In the genomic region with DNA sequence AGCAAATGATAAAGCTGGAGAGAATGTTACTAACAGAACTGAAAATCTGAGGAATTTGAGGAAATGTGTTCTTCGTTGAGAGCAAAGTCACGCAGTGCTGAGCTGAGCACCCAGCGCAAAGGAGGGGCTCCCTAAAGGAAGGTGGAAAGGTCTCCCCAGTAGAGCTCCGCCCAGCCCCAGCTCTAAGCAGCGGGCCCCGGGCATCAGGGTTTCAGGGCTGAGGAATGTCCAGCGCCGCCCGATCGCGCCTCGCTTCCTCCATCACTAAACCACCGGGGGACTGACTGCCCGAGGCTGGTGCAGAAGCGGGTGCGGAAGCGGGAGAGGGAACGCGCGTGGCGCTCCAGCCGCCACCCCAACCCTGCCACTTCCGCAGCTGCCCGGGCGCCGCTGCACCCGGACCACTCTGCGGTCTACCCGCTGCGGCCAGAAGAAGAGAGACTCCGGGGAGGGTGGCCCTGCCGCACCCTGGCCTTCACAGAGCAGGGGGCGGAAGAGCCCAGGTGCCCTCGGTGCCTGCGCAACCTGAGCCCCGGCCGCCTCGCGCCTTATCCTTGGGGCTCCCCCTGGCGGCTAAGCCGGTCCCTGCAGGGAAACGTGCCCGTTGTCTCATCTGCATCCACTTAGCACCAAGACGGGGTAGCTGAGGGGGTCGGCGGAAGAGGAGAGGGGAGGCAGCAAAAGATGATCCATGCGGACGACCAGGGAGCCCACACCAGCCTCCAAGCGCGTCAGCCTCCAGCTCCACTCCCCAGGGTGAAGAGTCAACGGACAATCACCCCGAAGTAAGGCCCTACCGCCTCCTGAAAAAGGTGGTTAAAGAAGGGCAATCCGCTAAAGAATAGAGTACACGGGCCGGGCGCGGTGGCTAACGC, we compare ENCODE assay signal across 8 cellular contexts. TPM values are rescaled to one million over a fixed set of nuclear protein-coding genes. Genes with fewer than 3 reads are reported as not detected.
DNase-seq lines count a peak whose midpoint lies in the region; TF ChIP-seq lines count a peak whose summit lies in the region.

No MANE protein-coding gene starts in this region.

- H3K9me2 ChIP-seq in GM23248 (ENCODE audit: insufficient read depth): no peaks in the 10 kb centered on the region

- peaks cover 28% of the 10 kb centered on the region for H3F3A ChIP-seq in GM23248 (ENCODE audit: insufficient read depth)

- no peaks in the 10 kb centered on the region for H3K4me1 Mint-ChIP-seq in progenitor cell of endocrine pancreas (ENCODE audit: low read depth)

- H3K4me3 ChIP-seq in GM23248 (peak overlapping the region; percentile 79), adipocyte (ENCODE audit: low read length) (peak overlapping the region; percentile 83), left ventricle myocardium inferior (peak overlapping the region; percentile 69), urinary bladder (ENCODE audit: low read depth, low read length) (peak overlapping the region; percentile 53)

- 0 out of 2 replicates have a peak overlapping the region, but pooled peaks have one; percentile 2 for H3K27ac ChIP-seq in GM23248
- H3K27ac ChIP-seq in left ventricle myocardium inferior (replicated peaks): peak overlapping the region; percentile 16
- H3K27ac ChIP-seq in urinary bladder (ENCODE audit: low read depth): peak overlapping the region; percentile 28

- intact Hi-C loops in left ventricle myocardium inferior (cut with micrococcal nuclease): loop anchor here (5.0 to 10.0 kb wide), 3 partner anchors 78 to 245 kb away; no protein-coding TSS in a partner anchor

- H3K27ac Mint-ChIP-seq in progenitor cell of endocrine pancreas: peak overlapping the region; percentile 56

- peak; percentile 68 for DNase-seq in Daoy (ENCODE audit: low read depth)
- peak; percentile 75 for DNase-seq in GM23248
- DNase-seq in MV-4-11 (lab: John Stamatoyannopoulos, UW): peak; percentile 78
- DNase-seq in SW 1271 (lab: John Stamatoyannopoulos, UW): peak; percentile 40 to 65
- peak; percentile 91 for DNase-seq in adipocyte (ENCODE audit: low read depth)
- DNase-seq in left ventricle myocardium inferior: peak; percentile 82
- DNase-seq in progenitor cell of endocrine pancreas (ENCODE audit: low spot score, unreplicated experiment): peak; percentile 96

- no peaks in the 10 kb centered on the region for H4K20me1 ChIP-seq in GM23248 (ENCODE audit: insufficient read depth)

- no peaks in the 10 kb centered on the region for H3K9me3 ChIP-seq in GM23248 (ENCODE audit: low read depth)
- H3K9me3 ChIP-seq in adipocyte (ENCODE audit: control insufficient read depth, low read length): no peaks in the 10 kb centered on the region
- no peaks in the 10 kb centered on the region for H3K9me3 ChIP-seq in left ventricle myocardium inferior (replicated peaks)

- peaks cover 62% of the 10 kb centered on the region for H3K27me3 Mint-ChIP-seq in progenitor cell of endocrine pancreas

- peaks cover 14% of the 10 kb centered on the region for H3K4me1 ChIP-seq in GM23248 (ENCODE audit: insufficient read depth)
- peaks cover 18% of the 10 kb centered on the region for H3K4me1 ChIP-seq in adipocyte (ENCODE audit: control insufficient read depth, insufficient read depth, low read length)
- peaks cover 10% of the 10 kb centered on the region for H3K4me1 ChIP-seq in left ventricle myocardium inferior
- no peaks in the 10 kb centered on the region for H3K4me1 ChIP-seq in urinary bladder (ENCODE audit: insufficient read depth)

- H3K27me3 ChIP-seq in GM23248 (replicated peaks; ENCODE audit: insufficient read depth) (no peaks in the 10 kb centered on the region), adipocyte (replicated peaks; ENCODE audit: control insufficient read depth, insufficient read depth, low read length) (no peaks in the 10 kb centered on the region), left ventricle myocardium inferior (ENCODE audit: low read depth) (peaks cover 26% of the 10 kb centered on the region)

- H2AFZ ChIP-seq in GM23248: peak overlapping the region; percentile 94

- H3K4me3 Mint-ChIP-seq in progenitor cell of endocrine pancreas (ENCODE audit: low read depth): peak overlapping the region; percentile 58

- TF ChIP-seq CTCF in left ventricle myocardium inferior (IDR thresholded peaks at IDR 0.05; ENCODE audit: borderline replicate concordance): peak; percentile 97
- TF ChIP-seq CTCF in progenitor cell of endocrine pancreas (IDR thresholded peaks at IDR 0.05; ENCODE audit: unreplicated experiment): peak; percentile 93

- H3K79me2 ChIP-seq in GM23248 (ENCODE audit: insufficient read depth): no peaks in the 10 kb centered on the region

- peak overlapping the region; percentile 44; the same call in 1 of the 2 replicates for H3K9ac ChIP-seq in GM23248
- H3K9ac ChIP-seq in adipocyte (ENCODE audit: low read length): peak overlapping the region; percentile 81

- WGBS in GM23248 (ENCODE audit: low coverage in 1 of 2, low lambda C conversion rate in 2 of 2, missing lambda C conversion rate in 2 of 2), 2 experiments: 2% methylated on average over 48 to 52 of the region's 59 CpGs
- 3% methylated on average over 59 of the region's 59 CpGs for WGBS in urinary bladder

- H3K9me3 Mint-ChIP-seq in progenitor cell of endocrine pancreas (ENCODE audit: low read depth): no peaks in the 10 kb centered on the region

- no peaks in the 10 kb centered on the region for H3K36me3 ChIP-seq in GM23248 (ENCODE audit: low read depth)
- no peaks in the 10 kb centered on the region for H3K36me3 ChIP-seq in adipocyte (ENCODE audit: control insufficient read depth, insufficient read depth, low read length, severe bottlenecking)
- H3K36me3 ChIP-seq in left ventricle myocardium inferior: no peaks in the 10 kb centered on the region
- no peaks in the 10 kb centered on the region for H3K36me3 ChIP-seq in urinary bladder (ENCODE audit: insufficient read depth)

- H3K4me2 ChIP-seq in GM23248 (ENCODE audit: unreplicated experiment): peak overlapping the region; percentile 82

- in situ Hi-C loops in GM23248 (cut with MboI): no loop called here

- H3K36me3 Mint-ChIP-seq in progenitor cell of endocrine pancreas (ENCODE audit: insufficient read depth): no peaks in the 10 kb centered on the region

RNA-seq across cellular contexts. Expression of gene GUCY2D, which starts 12.4 kb away (rescaled TPM):
- total RNA-seq in Daoy (2014; rRNA removed; shearing (Covaris generic)): under 0.01 TPM in 1 of 2 replicates, not detected in the other
- 0.22 and 0.89 TPM in 2 replicates for total RNA-seq in GM23248 (2014; rRNA removed; shearing (Covaris generic))
- polyA plus RNA-seq in GM23248 (2016; fragmentation: Nextera tagmentation; extraction: Ambion mirVana) (0.05 TPM in 1 of 2 replicates, not detected in the other), urinary bladder (not detected)
- total RNA-seq in left ventricle myocardium inferior (not detected), progenitor cell of endocrine pancreas (not detected in 2 replicates), urinary bladder (not detected)

RNA-seq across cellular contexts. Expression of gene ALOX15B, which starts 48.8 kb away (rescaled TPM):
- total RNA-seq in Daoy (2014; rRNA removed; shearing (Covaris generic)): not detected in 2 replicates
- total RNA-seq in GM23248 (2014; rRNA removed; shearing (Covaris generic)): not detected in 2 replicates
- polyA plus RNA-seq in GM23248 (2016; fragmentation: Nextera tagmentation; extraction: Ambion mirVana) (not detected in 2 replicates), urinary bladder (5.6 TPM)
- total RNA-seq in left ventricle myocardium inferior (not detected), progenitor cell of endocrine pancreas (not detected in 2 replicates), urinary bladder (not detected)

RNA-seq across cellular contexts. Expression of gene CNTROB, which starts 58.0 kb away (rescaled TPM):
- total RNA-seq in Daoy (2014; rRNA removed; shearing (Covaris generic)): 14.9 and 22.0 TPM in 2 replicates
- 17.9 and 27.2 TPM in 2 replicates for total RNA-seq in GM23248 (2014; rRNA removed; shearing (Covaris generic))
- polyA plus RNA-seq in GM23248 (2016; fragmentation: Nextera tagmentation; extraction: Ambion mirVana) (19.4 and 21.2 TPM in 2 replicates), urinary bladder (24.7 TPM)
- total RNA-seq in left ventricle myocardium inferior (8.7 TPM), progenitor cell of endocrine pancreas (47.7 and 51.6 TPM in 2 replicates), urinary bladder (23.8 TPM)

RNA-seq across cellular contexts. Expression of gene TRAPPC1, which starts 58.3 kb away (rescaled TPM):
- total RNA-seq in Daoy (2014; rRNA removed; shearing (Covaris generic)): 5.4 and 13.1 TPM in 2 replicates
- 35.8 and 37.8 TPM in 2 replicates for total RNA-seq in GM23248 (2014; rRNA removed; shearing (Covaris generic))
- polyA plus RNA-seq in GM23248 (2016; fragmentation: Nextera tagmentation; extraction: Ambion mirVana): 321 and 343 TPM in 2 replicates
- total RNA-seq in left ventricle myocardium inferior: 111 TPM
- 139 and 141 TPM in 2 replicates for total RNA-seq in progenitor cell of endocrine pancreas
- total RNA-seq in urinary bladder: 19.9 TPM
- 137 TPM for polyA plus RNA-seq in urinary bladder

Comparison
In these comparisons a context has a peak if more than half of its experiments do, and no peak if none do; other contexts are left out.
1. Peak in every context shown above with its lines: DNase-seq, H3K4me3 ChIP-seq and H3K27ac ChIP-seq.